Comparison of ENCODE assay signal across 29 cellular contexts in genomic region chr12:107895966-107896365, GRCh38.
A peak's percentile ranks its signal among the peaks of the same experiment; 100 is the strongest.
DNase-seq lines count a peak whose midpoint lies in the region; TF ChIP-seq lines count a peak whose summit lies in the region.
"Had no signal": no experiment of that assay in that cellular context is flagged by ENCODE, and none has a peak within 500 bp of the region (broad histone marks: within the 10 kb centered on the region; RNA-seq: fewer than 3 reads in every experiment).

No MANE protein-coding gene starts in this region.

- no peaks in the 10 kb centered on the region for H3K4me1 ChIP-seq in HEK293 (ENCODE audit: control insufficient read depth, insufficient read depth, low read length)
- H3K4me1 ChIP-seq: A549; BE2C; BLaER1; BLaER1 treated with 17β-estradiol and CSF1 and Interleukin-3, amounts not matched to agents 10 nM and 100 nM; Caco-2 had no signal

- no peaks in the 10 kb centered on the region for H3K9me3 Mint-ChIP-seq in nephron progenitor cell
- H3K9me3 Mint-ChIP-seq: CD14-positive monocyte; CD4-positive, alpha-beta memory T cell; CD4-positive, alpha-beta T cell; CD4-positive, CD25-positive, alpha-beta regulatory T cell; CD8-positive, alpha-beta memory T cell; CD8-positive, alpha-beta T cell had no signal

- CTCF ChIA-PET in HEK293 (lab: Yijun Ruan, JAX) = no interaction called here

- POLR2A ChIA-PET in HEK293 (lab: Yijun Ruan, JAX) = no interaction called here

- no peaks in the 10 kb centered on the region for H3K36me3 Mint-ChIP-seq in nephron progenitor cell (ENCODE audit: low read depth)
- H3K36me3 Mint-ChIP-seq: CD14-positive monocyte; CD4-positive, alpha-beta memory T cell; CD4-positive, CD25-positive, alpha-beta regulatory T cell; CD8-positive, alpha-beta memory T cell; CD8-positive, alpha-beta T cell had no signal

- no peak overlapping the region for H3K27ac ChIP-seq in HEK293 (ENCODE audit: extremely low read depth, low read depth, low read length)
- H3K27ac ChIP-seq: 22Rv1; A549; BLaER1; BLaER1 treated with 17β-estradiol and CSF1 and Interleukin-3, amounts not matched to agents 10 nM and 100 nM; C4-2B had no signal

- H3K27ac Mint-ChIP-seq in nephron progenitor cell = no peak overlapping the region
- H3K27ac Mint-ChIP-seq: B cell; CD14-positive monocyte; CD4-positive, alpha-beta memory T cell; CD4-positive, alpha-beta T cell; CD4-positive, CD25-positive, alpha-beta regulatory T cell; CD8-positive, alpha-beta memory T cell; CD8-positive, alpha-beta T cell had no signal

- H3K4me3 ChIP-seq in HEK293 (ENCODE audit: low read depth, low read length) = no peak overlapping the region
- H3K4me3 ChIP-seq: A549; BLaER1; BLaER1 treated with 17β-estradiol and CSF1 and Interleukin-3, amounts not matched to agents 10 nM and 100 nM had no signal

- H3K4me3 Mint-ChIP-seq in nephron progenitor cell = no peak overlapping the region
- H3K4me3 Mint-ChIP-seq: B cell; CD14-positive monocyte; CD4-positive, alpha-beta memory T cell; CD4-positive, alpha-beta T cell; CD4-positive, CD25-positive, alpha-beta regulatory T cell; CD8-positive, alpha-beta memory T cell; CD8-positive, alpha-beta T cell had no signal

- H3K4me1 Mint-ChIP-seq in nephron progenitor cell = no peaks in the 10 kb centered on the region
- H3K4me1 Mint-ChIP-seq: B cell; CD4-positive, alpha-beta memory T cell; CD4-positive, CD25-positive, alpha-beta regulatory T cell; CD8-positive, alpha-beta memory T cell had no signal

- H3K9me3 ChIP-seq in HEK293 (ENCODE audit: control insufficient read depth, insufficient read depth, low read depth, low read length) = no peaks in the 10 kb centered on the region
- H3K9me3 ChIP-seq: A549; BE2C; BLaER1; BLaER1 treated with 17β-estradiol and CSF1 and Interleukin-3, amounts not matched to agents 10 nM and 100 nM; Caco-2 had no signal

- no peak for DNase-seq in nephron progenitor cell
- DNase-seq: 8988T; ACHN; AML-193; BE2C; C1 segment of cervical spinal cord; Caco-2; Calu3; CD4-positive, alpha-beta memory T cell; CD4-positive, alpha-beta T cell; CD4-positive, CD25-positive, alpha-beta regulatory T cell; CD8-positive, alpha-beta memory T cell; CD8-positive, alpha-beta T cell; COR-L47; DMS 273 treated with DMSO at 0.1 percent for 48 hours; DMS153; DMS53; DMS79; DMS79 treated with DMSO at 0.1 percent for 48 hours; DND-41; EL had no signal

- H3K36me3 ChIP-seq in HEK293 (ENCODE audit: control insufficient read depth in 2 of 2, insufficient read depth in 1 of 2, low read length in 2 of 2) = no peaks in the 10 kb centered on the region
- H3K36me3 ChIP-seq: BE2C; BLaER1; BLaER1 treated with 17β-estradiol and CSF1 and Interleukin-3, amounts not matched to agents 10 nM and 100 nM had no signal

- H3K27me3 Mint-ChIP-seq in nephron progenitor cell (ENCODE audit: low read depth, poor library complexity) = peaks cover 43% of the 10 kb centered on the region

- TF ChIP-seq CTCF in HEK293 (tag by site-specific recombination; IDR thresholded peaks at IDR 0.05) (no peak), nephron progenitor cell (IDR thresholded peaks at IDR 0.05) (no peak)

TF ChIP-seq in HEK293, 187 proteins besides CTCF, POLR2A, EP300 and RAD21:
- TF ChIP-seq ZBTB11 (tag by site-specific recombination; conservative IDR thresholded peaks at IDR 0.05; ENCODE audit: low read depth) (no peak), ZNF76 (tag by site-specific recombination; IDR thresholded peaks at IDR 0.05; ENCODE audit: borderline replicate concordance, low read depth) (no peak), PBX3 (CRISPR knock-in tag; IDR thresholded peaks at IDR 0.05) (no peak), IKZF3 (tag by site-specific recombination; IDR thresholded peaks at IDR 0.05) (no peak), ZNF211 (tag by site-specific recombination; IDR thresholded peaks at IDR 0.05; ENCODE audit: low read depth) (peak; percentile 93)
TF ChIP-seq in HEK293: peak in this region for 1.
